ENCODE assay signal across 8 cellular contexts in the genomic region with DNA sequence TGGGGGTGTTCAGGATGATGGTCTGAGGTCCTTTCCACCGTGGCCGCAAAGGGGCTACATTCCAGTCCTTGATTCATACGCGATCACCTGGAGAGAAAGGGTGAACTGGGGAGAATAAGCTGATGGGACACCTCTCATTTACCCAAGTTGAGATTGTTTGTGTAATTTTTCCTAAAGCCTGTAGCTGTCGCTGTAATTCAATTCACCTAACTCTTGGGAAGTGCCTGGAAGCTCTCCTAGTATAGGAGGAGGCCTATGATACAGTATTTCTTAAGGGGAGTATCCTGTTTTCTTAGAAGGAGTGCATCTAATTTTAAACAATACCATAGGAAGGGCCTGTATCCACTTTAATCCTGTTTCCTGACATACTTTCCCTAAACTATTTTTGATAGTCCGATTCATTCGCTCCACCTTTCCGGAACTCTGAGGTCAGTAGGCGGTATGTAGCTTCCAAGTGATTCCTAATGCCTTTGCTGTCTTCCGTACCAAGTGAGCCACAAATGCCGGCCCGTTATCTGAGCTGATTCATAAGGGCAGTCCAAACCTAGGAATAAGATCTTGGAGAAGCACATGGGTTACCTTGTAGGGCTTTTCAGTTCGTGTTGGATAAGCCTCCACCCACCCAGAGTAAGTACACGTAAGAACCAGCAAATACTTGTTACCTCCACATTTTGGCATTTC.
DNase-seq lines count a peak whose midpoint lies in the region; ATAC-seq, FAIRE-seq and TF ChIP-seq lines count a peak whose summit lies in the region.
"Not testable (repeated sequence)": the region's sequence is repeated elsewhere in the genome, so short reads cannot be mapped to it uniquely, and the experiment has no call there.

No MANE protein-coding gene starts in this region.

- WGBS in A549 (ENCODE audit: missing lambda C conversion rate), result 79% methylated on average over 14 of the region's 14 CpGs
- WGBS in hepatocyte (ENCODE audit: low lambda C conversion rate, missing lambda C conversion rate), result 78% methylated on average over 14 of the region's 14 CpGs

- not testable (repeated sequence) for BruUV-seq in OCI-LY7 (replicated peaks; lab: Mats Ljungman, UMichigan); endothelial cell of umbilical vein (replicated peaks; lab: Mats Ljungman, UMichigan)

- TF ChIP-seq CTCF in A549 (IDR thresholded peaks at IDR 0.05) (peak; percentile 38; the same call in 2 of the 3 replicates), OCI-LY7 (conservative IDR thresholded peaks at IDR 0.05; ENCODE audit: low read length) (peak; percentile 43), endothelial cell of umbilical vein (IDR thresholded peaks at IDR 0.05; ENCODE audit: extremely low read depth in 1 of 2, insufficient read depth in 1 of 2, low read depth in 1 of 2, low read length in 2 of 2) (peak; percentile 25 to 32), hepatocyte (IDR thresholded peaks at IDR 0.05; ENCODE audit: poor library complexity) (peak; percentile 27), progenitor cell of endocrine pancreas (IDR thresholded peaks at IDR 0.05; ENCODE audit: unreplicated experiment) (peak; percentile 33)

- not testable (repeated sequence) for H3K79me2 ChIP-seq in Karpas-422 (ENCODE audit: low read length); OCI-LY7 (ENCODE audit: insufficient read depth, low read depth, low read length); endothelial cell of umbilical vein (ENCODE audit: control insufficient read depth, insufficient read depth, low read length); hepatocyte

- POLR2A ChIA-PET in A549 (lab: Yijun Ruan, JAX); endothelial cell of umbilical vein (lab: Charles Lee): not testable (repeated sequence)
- POLR2A ChIA-PET in OCI-LY7 (lab: Charles Lee), result interaction anchor here (0.6 kb wide), 1 partner anchor 18 kb away, joined by 3 read pairs; no protein-coding TSS in a partner anchor

- H3K4me1 Mint-ChIP-seq in progenitor cell of endocrine pancreas (ENCODE audit: low read depth), result not testable (repeated sequence)

- H3K9ac ChIP-seq in Karpas-422 (ENCODE audit: low read length), result not testable (repeated sequence)
- H3K9ac ChIP-seq in endothelial cell of umbilical vein (replicated peaks; ENCODE audit: extremely low read depth, insufficient read depth, low read length), result peak overlapping the region; percentile 42

- not testable (repeated sequence) for H3K36me3 Mint-ChIP-seq in progenitor cell of endocrine pancreas (ENCODE audit: insufficient read depth)

- H4K20me1 ChIP-seq in Karpas-422 (ENCODE audit: insufficient read depth, low read depth, low read length); OCI-LY7 (ENCODE audit: insufficient read depth, low read length); endothelial cell of umbilical vein (replicated peaks; ENCODE audit: control insufficient read depth, extremely low read depth, insufficient read depth, low read length); hepatocyte (ENCODE audit: insufficient read depth, poor library complexity, severe bottlenecking): not testable (repeated sequence)

- not testable (repeated sequence) for H3K27ac Mint-ChIP-seq in progenitor cell of endocrine pancreas

- H3K27me3 ChIP-seq in Karpas-422 (ENCODE audit: low read length); endothelial cell of umbilical vein (ENCODE audit: control insufficient read depth in 2 of 2, insufficient read depth in 2 of 2, low read length in 2 of 2); hepatocyte: not testable (repeated sequence)

- ATAC-seq in A549, result not testable (repeated sequence)

- DNase-seq in A549 (ENCODE audit: low read depth in 1 of 2, low spot score in 1 of 2) (peak in 1 of 2 experiments; percentile 45), EH (ENCODE audit: low read depth) (peak; percentile 46), Karpas-422 (peak; percentile 43), amniotic epithelial cell (ENCODE audit: low read depth) (peak; percentile 61), endothelial cell of umbilical vein (ENCODE audit: low read depth, low spot score) (peak; percentile 81), hepatocyte (ENCODE audit: low spot score) (peak; percentile 28)
- not testable (repeated sequence) for DNase-seq in OCI-LY7 (ENCODE audit: low spot score); progenitor cell of endocrine pancreas (ENCODE audit: low spot score, unreplicated experiment)

- H3K27ac ChIP-seq in A549; Karpas-422 (ENCODE audit: low read length); OCI-LY7 (ENCODE audit: low read depth, low read length, poor library complexity, severe bottlenecking); hepatocyte: not testable (repeated sequence)
- H3K27ac ChIP-seq in endothelial cell of umbilical vein (ENCODE audit: insufficient read depth, low read depth, low read length), result peak overlapping the region; percentile 71

- not testable (repeated sequence) for H3K9me3 ChIP-seq in A549; Karpas-422 (ENCODE audit: low read length); OCI-LY7 (ENCODE audit: low read length); endothelial cell of umbilical vein (replicated peaks; ENCODE audit: control insufficient read depth, insufficient read depth, low read length); hepatocyte (ENCODE audit: low read depth)

- H3K9me1 ChIP-seq in endothelial cell of umbilical vein (replicated peaks; ENCODE audit: control insufficient read depth, extremely low read depth, insufficient read depth, low read length), result not testable (repeated sequence)

- not testable (repeated sequence) for H3K36me3 ChIP-seq in Karpas-422 (ENCODE audit: insufficient read depth, low read length); OCI-LY7 (ENCODE audit: insufficient read depth, low read length); endothelial cell of umbilical vein (ENCODE audit: control insufficient read depth in 2 of 2, extremely low read depth in 1 of 2, insufficient read depth in 2 of 2, low read length in 2 of 2); hepatocyte (replicated peaks; ENCODE audit: insufficient read depth, low read depth)

- dilution Hi-C loops in endothelial cell of umbilical vein (cut with MboI; ENCODE audit: extremely low pct_ligation_motif_present, low sequenced_read_pairs), result not testable (repeated sequence)

- TF ChIP-seq RAD21 in A549 (conservative IDR thresholded peaks at IDR 0.05 in 1 of 2, IDR thresholded peaks at IDR 0.05 in 1 of 2), result peak; percentile 24 to 44; a peak in 2 of 5 replicates

- intact Hi-C loops in OCI-LY7 (cut with micrococcal nuclease; ENCODE audit: unreplicated experiment), result not testable (repeated sequence)
- intact Hi-C loops in endothelial cell of umbilical vein (cut with micrococcal nuclease), result loop anchor here (1.0 to 5.0 kb wide), 9 partner anchors 27 to 542 kb away; partner anchors contain the start of genes ODR4, PTGS2 and TPR

- not testable (repeated sequence) for H2AFZ ChIP-seq in Karpas-422 (ENCODE audit: low read length); OCI-LY7 (ENCODE audit: low read length); hepatocyte
- H2AFZ ChIP-seq in endothelial cell of umbilical vein (ENCODE audit: low read depth, low read length), result peak overlapping the region; percentile 57

- TF ChIP-seq POLR2A in A549 (IDR thresholded peaks at IDR 0.05; ENCODE audit: low read length); endothelial cell of umbilical vein (IDR thresholded peaks at IDR 0.05; ENCODE audit: low read depth, low read length): not testable (repeated sequence)

- not testable (repeated sequence) for H3K9me2 ChIP-seq in Karpas-422 (replicated peaks; ENCODE audit: insufficient read depth, low read length); OCI-LY7 (ENCODE audit: insufficient read depth, low read length); hepatocyte (replicated peaks; ENCODE audit: insufficient read depth)

- not testable (repeated sequence) for H3K4me3 ChIP-seq in A549; Karpas-422 (ENCODE audit: low read length); OCI-LY7 (ENCODE audit: low read depth, low read length, poor library complexity, severe bottlenecking); endothelial cell of umbilical vein (replicated peaks in 1 of 3; ENCODE audit: insufficient read depth in 1 of 3, low read depth in 1 of 3, low read length in 3 of 3); hepatocyte

- FAIRE-seq in A549 (lab: Jason Lieb, UNC), result not testable (repeated sequence)
- peak; percentile 79 for FAIRE-seq in endothelial cell of umbilical vein (lab: Jason Lieb, UNC)

- not testable (repeated sequence) for H3K9me3 Mint-ChIP-seq in progenitor cell of endocrine pancreas (ENCODE audit: low read depth)

- not testable (repeated sequence) for H3K27me3 Mint-ChIP-seq in progenitor cell of endocrine pancreas

- TF ChIP-seq EP300 in A549 (IDR thresholded peaks at IDR 0.05), result not testable (repeated sequence)

- CTCF ChIA-PET in A549 (lab: Yijun Ruan, JAX), result interaction anchor here (0.9 to 2.6 kb wide), 14 partner anchors 11 to 312 kb away, joined by 3 to 15 read pairs (median 4); partner anchors contain the start of gene PTGS2
- CTCF ChIA-PET in OCI-LY7 (lab: Charles Lee; ENCODE audit: unreplicated experiment), result not testable (repeated sequence)
- CTCF ChIA-PET in endothelial cell of umbilical vein (lab: Charles Lee), result interaction anchor here (0.7 to 3.5 kb wide), 31 partner anchors 11 to 542 kb away, joined by 3 to 48 read pairs (median 5); partner anchors contain the start of genes ODR4, PTGS2 and TPR

- H3K4me1 ChIP-seq in A549; Karpas-422 (ENCODE audit: low read length); OCI-LY7 (ENCODE audit: insufficient read depth, low read length, poor library complexity, severe bottlenecking); hepatocyte (ENCODE audit: insufficient read depth): not testable (repeated sequence)
- H3K4me1 ChIP-seq in endothelial cell of umbilical vein (ENCODE audit: control insufficient read depth, extremely low read depth, insufficient read depth, low read length), result peaks cover 20% of the 10 kb centered on the region

- not testable (repeated sequence) for H3K4me2 ChIP-seq in A549; Karpas-422 (ENCODE audit: low read depth, low read length, poor library complexity, severe bottlenecking); OCI-LY7 (ENCODE audit: low read length); hepatocyte
- peak overlapping the region; percentile 35 for H3K4me2 ChIP-seq in endothelial cell of umbilical vein (ENCODE audit: insufficient read depth, low read length)

- H3K4me3 Mint-ChIP-seq in progenitor cell of endocrine pancreas (ENCODE audit: low read depth), result not testable (repeated sequence)
